In the genomic region with DNA sequence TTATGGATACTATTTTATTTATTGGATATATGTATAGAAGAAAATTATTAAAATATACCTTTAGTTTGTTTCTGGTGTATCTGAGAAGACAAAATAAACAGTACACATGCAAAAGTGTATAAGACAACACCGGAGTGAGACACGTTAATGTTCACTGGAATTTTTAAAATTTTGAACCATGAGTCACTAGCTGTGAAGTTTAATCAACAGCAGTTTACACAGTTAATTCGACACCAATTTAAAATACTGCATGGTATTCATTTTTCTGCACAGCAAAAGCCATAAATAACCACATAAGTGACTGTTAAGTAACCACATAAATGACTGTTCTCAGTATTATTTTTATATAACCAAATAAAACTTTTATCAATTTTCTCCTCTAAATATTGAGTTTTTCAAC, we compare ENCODE assay signal across 19 cellular contexts.
"Had no signal": no experiment of that assay in that cellular context is flagged by ENCODE, and none has a peak within 500 bp of the region (broad histone marks: within the 10 kb centered on the region; RNA-seq: fewer than 3 reads in every experiment).

No MANE protein-coding gene starts in this region.

- H3K27me3 ChIP-seq: gastrocnemius medialis, neutrophil, ovary, tibial artery had no signal

- H3K4me3 ChIP-seq: gastrocnemius medialis, ovary, prostate gland, skin epidermis, tibial artery had no signal

- DNase-seq: activated CD4-positive, alpha-beta memory T cell treated with anti-CD3 and anti-CD28 coated beads, Interleukin-2, amount 10 ng/mL, durations not matched to agents 7 days and 5 days; activated CD4-positive, alpha-beta T cell treated with anti-CD3 and anti-CD28 coated beads, Interleukin-2, amount 10 ng/mL, durations not matched to agents 24 days and 14 days; activated gamma-delta T cell; activated naive CD4-positive, alpha-beta T cell treated with anti-CD3 and anti-CD28 coated beads, Interleukin-2, amount 50 U/mL, for 16 hours; activated naive CD8-positive, alpha-beta T cell treated with anti-CD3 and anti-CD28 coated beads, Interleukin-2, amount 50 U/mL, for 24 hours; central memory CD4-positive, alpha-beta T cell; effector memory CD4-positive, alpha-beta T cell; gastrocnemius medialis; hippocampal formation; ovary; right cardiac atrium; stimulated activated CD4-positive, alpha-beta T cell treated with anti-CD3 and anti-CD28 coated beads, Interleukin-2, amount 100 ng/mL, for 24 hours; stimulated activated naive CD8-positive, alpha-beta T cell treated with anti-CD3 and anti-CD28 coated beads, Interleukin-15, amount 100 ng/mL, for 72 hours; tibial artery had no signal

- H3K36me3 ChIP-seq: gastrocnemius medialis, neutrophil, ovary, prostate gland, tibial artery had no signal

- ATAC-seq: activated naive CD8-positive, alpha-beta T cell treated with anti-CD3 and anti-CD28 coated beads, Interleukin-2, amount 50 U/mL, for 24 hours; esophagus mucosa; gastrocnemius medialis; right cardiac atrium; stimulated activated effector memory CD8-positive, alpha-beta T cell treated with anti-CD3 and anti-CD28 coated beads, Interleukin-12 subunit alpha, Interleukin-12 subunit beta, amount 100 ng/mL, for 72 hours; stimulated activated naive CD8-positive, alpha-beta T cell treated with anti-CD3 and anti-CD28 coated beads, Interleukin-15, amount 100 ng/mL, for 72 hours had no signal
